In the genomic region with DNA sequence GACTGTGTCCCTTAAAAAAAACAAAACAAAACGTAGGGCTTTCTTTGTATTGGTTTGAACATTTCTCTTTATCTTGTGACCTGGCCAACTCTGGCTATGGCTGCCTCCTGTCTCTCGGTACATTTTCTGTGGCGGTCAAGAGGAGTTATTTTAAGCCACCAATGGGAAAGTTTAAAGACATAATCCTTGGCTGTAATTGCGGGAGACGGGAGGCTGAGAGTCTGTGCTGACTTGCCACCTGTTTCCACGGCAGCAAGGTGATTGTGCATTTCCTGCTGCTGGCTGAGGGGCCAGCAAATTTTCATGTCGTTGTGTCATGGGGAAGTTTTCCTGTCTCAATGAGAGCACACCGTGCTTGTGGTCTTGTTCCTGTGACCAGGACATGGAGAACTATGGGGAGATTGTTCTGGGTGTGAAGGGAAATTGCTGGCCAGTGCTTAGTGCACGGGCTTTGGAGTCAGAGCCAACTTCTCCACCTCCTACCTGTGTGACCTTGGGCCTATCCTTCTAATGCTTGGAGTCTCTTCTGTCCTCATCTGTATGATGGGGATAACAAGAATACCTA, we compare ENCODE assay signal across 8 cellular contexts. TPM values are rescaled to one million over a fixed set of nuclear protein-coding genes. Genes with fewer than 3 reads are reported as not detected.
DNase-seq lines count a peak whose midpoint lies in the region; ATAC-seq and TF ChIP-seq lines count a peak whose summit lies in the region.

No MANE protein-coding gene starts in this region.

- ATAC-seq in natural killer cell treated with Interleukin-12 subunit alpha and Interleukin-12 subunit beta and Interleukin-15 and Interleukin-18, amount 100 ng/mL, for 72 hours, result no peak
- ATAC-seq in GM21528 (IDR thresholded peaks at IDR 0.05; ENCODE audit: low FRiP score, unreplicated experiment), result no peak

- DNase-seq in NCI-H345 (lab: John Stamatoyannopoulos, UW) (peak; percentile 35), NCI-H345 treated with DMSO at 0.1 percent for 48 hours (lab: John Stamatoyannopoulos, UW; ENCODE audit: unreplicated experiment) (no peak), NCI-H524 treated with DMSO at 0.1 percent for 48 hours (lab: John Stamatoyannopoulos, UW) (peak; percentile 26), chondrocyte (ENCODE audit: low spot score) (peak; percentile 14), HCEC 1CT (no peak)
- DNase-seq in natural killer cell treated with Interleukin-12 subunit alpha and Interleukin-12 subunit beta and Interleukin-15 and Interleukin-18, amount 100 ng/mL, for 72 hours (ENCODE audit: low spot score), result no peak
- DNase-seq in activated CD4-positive, alpha-beta T cell treated with anti-CD3 and anti-CD28 coated beads, Interleukin-2, amount 50 U/mL, for 4 hours, result no peak

- H3K9me3 Mint-ChIP-seq in chondrocyte (ENCODE audit: low read depth), result no peaks in the 10 kb centered on the region
- H3K9me3 Mint-ChIP-seq in natural killer cell treated with Interleukin-12 subunit alpha and Interleukin-12 subunit beta and Interleukin-15 and Interleukin-18, amount 100 ng/mL, for 72 hours, result no peaks in the 10 kb centered on the region

- peaks cover 15% of the 10 kb centered on the region for H3K4me1 Mint-ChIP-seq in chondrocyte (ENCODE audit: low read depth)
- H3K4me1 Mint-ChIP-seq in natural killer cell treated with Interleukin-12 subunit alpha and Interleukin-12 subunit beta and Interleukin-15 and Interleukin-18, amount 100 ng/mL, for 72 hours (ENCODE audit: low read depth in 2 of 2), result peaks cover 41 to 51% of the 10 kb centered on the region in 2 donors

- peak overlapping the region; percentile 28 for H3K4me3 Mint-ChIP-seq in chondrocyte (ENCODE audit: unreplicated experiment)
- H3K4me3 Mint-ChIP-seq in natural killer cell treated with Interleukin-12 subunit alpha and Interleukin-12 subunit beta and Interleukin-15 and Interleukin-18, amount 100 ng/mL, for 72 hours, result peak overlapping the region; percentile 23

- H3K36me3 Mint-ChIP-seq in chondrocyte (ENCODE audit: low read depth), result no peaks in the 10 kb centered on the region
- no peaks in the 10 kb centered on the region for H3K36me3 Mint-ChIP-seq in natural killer cell treated with Interleukin-12 subunit alpha and Interleukin-12 subunit beta and Interleukin-15 and Interleukin-18, amount 100 ng/mL, for 72 hours

- no peak for TF ChIP-seq CTCF in chondrocyte (IDR thresholded peaks at IDR 0.05)

- H3K27me3 Mint-ChIP-seq in chondrocyte (ENCODE audit: low read depth), result no peaks in the 10 kb centered on the region
- no peaks in the 10 kb centered on the region for H3K27me3 Mint-ChIP-seq in natural killer cell treated with Interleukin-12 subunit alpha and Interleukin-12 subunit beta and Interleukin-15 and Interleukin-18, amount 100 ng/mL, for 72 hours

- peak overlapping the region; percentile 60 for H3K27ac Mint-ChIP-seq in chondrocyte (ENCODE audit: unreplicated experiment)
- H3K27ac Mint-ChIP-seq in natural killer cell treated with Interleukin-12 subunit alpha and Interleukin-12 subunit beta and Interleukin-15 and Interleukin-18, amount 100 ng/mL, for 72 hours, result peak overlapping the region; percentile 59 to 83

RNA-seq across cellular contexts. Expression of a gene that starts 11.0 kb away (rescaled TPM):
- 5.9 to 18.1 TPM (median 16.4 TPM) in 3 replicates for total RNA-seq in chondrocyte
- 10 to 100 TPM; 60.7 to 83.3 TPM for total RNA-seq in natural killer cell treated with Interleukin-12 subunit alpha and Interleukin-12 subunit beta and Interleukin-15 and Interleukin-18, amount 100 ng/mL, for 72 hours

Comparison
In these comparisons a context has a peak if more than half of its experiments do, and no peak if none do; other contexts are left out.
1. DNase-seq: peak in NCI-H345 (single experiment), NCI-H524 treated with DMSO at 0.1 percent for 48 hours (single experiment) and chondrocyte (single experiment); none in NCI-H345 treated with DMSO at 0.1 percent for 48 hours (single experiment), natural killer cell treated with Interleukin-12 subunit alpha and Interleukin-12 subunit beta and Interleukin-15 and Interleukin-18, amount 100 ng/mL, for 72 hours (single experiment), HCEC 1CT (single experiment) and activated CD4-positive, alpha-beta T cell treated with anti-CD3 and anti-CD28 coated beads, Interleukin-2, amount 50 U/mL, for 4 hours (0 of 2).